3 cellular contexts compared by ENCODE assay signal in genomic region chr1:11318982-11319381, GRCh38.
TF ChIP-seq lines count a peak whose summit lies in the region.

No MANE protein-coding gene starts in this region.

TF ChIP-seq in GM23338, 12 proteins besides CTCF, POLR2A, EP300 and RAD21 (continues in another document):
- TF ChIP-seq STAT1 (IDR thresholded peaks at IDR 0.05; ENCODE audit: unreplicated experiment), result no peak
- TF ChIP-seq, protein P1, sequence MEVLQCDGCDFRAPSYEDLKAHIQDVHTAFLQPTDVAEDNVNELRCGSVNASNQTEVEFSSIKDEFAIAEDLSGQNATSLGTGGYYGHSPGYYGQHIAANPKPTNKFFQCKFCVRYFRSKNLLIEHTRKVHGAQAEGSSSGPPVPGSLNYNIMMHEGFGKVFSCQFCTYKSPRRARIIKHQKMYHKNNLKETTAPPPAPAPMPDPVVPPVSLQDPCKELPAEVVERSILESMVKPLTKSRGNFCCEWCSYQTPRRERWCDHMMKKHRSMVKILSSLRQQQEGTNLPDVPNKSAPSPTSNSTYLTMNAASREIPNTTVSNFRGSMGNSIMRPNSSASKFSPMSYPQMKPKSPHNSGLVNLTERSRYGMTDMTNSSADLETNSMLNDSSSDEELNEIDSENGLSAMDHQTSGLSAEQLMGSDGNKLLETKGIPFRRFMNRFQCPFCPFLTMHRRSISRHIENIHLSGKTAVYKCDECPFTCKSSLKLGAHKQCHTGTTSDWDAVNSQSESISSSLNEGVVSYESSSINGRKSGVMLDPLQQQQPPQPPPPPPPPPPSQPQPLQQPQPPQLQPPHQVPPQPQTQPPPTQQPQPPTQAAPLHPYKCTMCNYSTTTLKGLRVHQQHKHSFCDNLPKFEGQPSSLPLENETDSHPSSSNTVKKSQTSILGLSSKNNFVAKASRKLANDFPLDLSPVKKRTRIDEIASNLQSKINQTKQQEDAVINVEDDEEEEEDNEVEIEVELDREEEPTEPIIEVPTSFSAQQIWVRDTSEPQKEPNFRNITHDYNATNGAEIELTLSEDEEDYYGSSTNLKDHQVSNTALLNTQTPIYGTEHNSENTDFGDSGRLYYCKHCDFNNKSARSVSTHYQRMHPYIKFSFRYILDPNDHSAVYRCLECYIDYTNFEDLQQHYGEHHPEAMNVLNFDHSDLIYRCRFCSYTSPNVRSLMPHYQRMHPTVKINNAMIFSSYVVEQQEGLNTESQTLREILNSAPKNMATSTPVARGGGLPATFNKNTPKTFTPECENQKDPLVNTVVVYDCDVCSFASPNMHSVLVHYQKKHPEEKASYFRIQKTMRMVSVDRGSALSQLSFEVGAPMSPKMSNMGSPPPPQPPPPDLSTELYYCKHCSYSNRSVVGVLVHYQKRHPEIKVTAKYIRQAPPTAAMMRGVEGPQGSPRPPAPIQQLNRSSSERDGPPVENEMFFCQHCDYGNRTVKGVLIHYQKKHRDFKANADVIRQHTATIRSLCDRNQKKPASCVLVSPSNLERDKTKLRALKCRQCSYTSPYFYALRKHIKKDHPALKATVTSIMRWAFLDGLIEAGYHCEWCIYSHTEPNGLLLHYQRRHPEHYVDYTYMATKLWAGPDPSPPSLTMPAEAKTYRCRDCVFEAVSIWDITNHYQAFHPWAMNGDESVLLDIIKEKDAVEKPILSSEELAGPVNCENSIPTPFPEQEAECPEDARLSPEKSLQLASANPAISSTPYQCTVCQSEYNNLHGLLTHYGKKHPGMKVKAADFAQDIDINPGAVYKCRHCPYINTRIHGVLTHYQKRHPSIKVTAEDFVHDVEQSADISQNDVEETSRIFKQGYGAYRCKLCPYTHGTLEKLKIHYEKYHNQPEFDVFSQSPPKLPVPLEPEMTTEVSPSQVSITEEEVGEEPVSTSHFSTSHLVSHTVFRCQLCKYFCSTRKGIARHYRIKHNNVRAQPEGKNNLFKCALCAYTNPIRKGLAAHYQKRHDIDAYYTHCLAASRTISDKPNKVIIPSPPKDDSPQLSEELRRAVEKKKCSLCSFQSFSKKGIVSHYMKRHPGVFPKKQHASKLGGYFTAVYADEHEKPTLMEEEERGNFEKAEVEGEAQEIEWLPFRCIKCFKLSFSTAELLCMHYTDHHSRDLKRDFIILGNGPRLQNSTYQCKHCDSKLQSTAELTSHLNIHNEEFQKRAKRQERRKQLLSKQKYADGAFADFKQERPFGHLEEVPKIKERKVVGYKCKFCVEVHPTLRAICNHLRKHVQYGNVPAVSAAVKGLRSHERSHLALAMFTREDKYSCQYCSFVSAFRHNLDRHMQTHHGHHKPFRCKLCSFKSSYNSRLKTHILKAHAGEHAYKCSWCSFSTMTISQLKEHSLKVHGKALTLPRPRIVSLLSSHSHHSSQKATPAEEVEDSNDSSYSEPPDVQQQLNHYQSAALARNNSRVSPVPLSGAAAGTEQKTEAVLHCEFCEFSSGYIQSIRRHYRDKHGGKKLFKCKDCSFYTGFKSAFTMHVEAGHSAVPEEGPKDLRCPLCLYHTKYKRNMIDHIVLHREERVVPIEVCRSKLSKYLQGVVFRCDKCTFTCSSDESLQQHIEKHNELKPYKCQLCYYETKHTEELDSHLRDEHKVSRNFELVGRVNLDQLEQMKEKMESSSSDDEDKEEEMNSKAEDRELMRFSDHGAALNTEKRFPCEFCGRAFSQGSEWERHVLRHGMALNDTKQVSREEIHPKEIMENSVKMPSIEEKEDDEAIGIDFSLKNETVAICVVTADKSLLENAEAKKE (CRISPR knock-in tag; IDR thresholded peaks at IDR 0.05), result no peak
- no peak for TF ChIP-seq ZNF114 (CRISPR knock-in tag; IDR thresholded peaks at IDR 0.05)
- TF ChIP-seq CREB1 (CRISPR knock-in tag; IDR thresholded peaks at IDR 0.05; ENCODE audit: low read depth), result no peak
- TF ChIP-seq ETS1 (IDR thresholded peaks at IDR 0.05), result no peak

TF ChIP-seq in IMR-90, 13 proteins besides CTCF, POLR2A, EP300 and RAD21:
- TF ChIP-seq, protein P2, sequence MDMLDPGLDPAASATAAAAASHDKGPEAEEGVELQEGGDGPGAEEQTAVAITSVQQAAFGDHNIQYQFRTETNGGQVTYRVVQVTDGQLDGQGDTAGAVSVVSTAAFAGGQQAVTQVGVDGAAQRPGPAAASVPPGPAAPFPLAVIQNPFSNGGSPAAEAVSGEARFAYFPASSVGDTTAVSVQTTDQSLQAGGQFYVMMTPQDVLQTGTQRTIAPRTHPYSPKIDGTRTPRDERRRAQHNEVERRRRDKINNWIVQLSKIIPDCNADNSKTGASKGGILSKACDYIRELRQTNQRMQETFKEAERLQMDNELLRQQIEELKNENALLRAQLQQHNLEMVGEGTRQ (IDR thresholded peaks at IDR 0.05; ENCODE audit: low read depth, low read length), result peak; percentile 26; the same call in 1 of the 2 replicates
- TF ChIP-seq CHD1 (IDR thresholded peaks at IDR 0.05; ENCODE audit: low read depth, low read length) (no peak), MAZ (IDR thresholded peaks at IDR 0.05; ENCODE audit: borderline replicate concordance, low read depth, low read length) (no peak), RCOR1 (IDR thresholded peaks at IDR 0.05; ENCODE audit: insufficient replicate concordance, low read length) (no peak), MXI1 (IDR thresholded peaks at IDR 0.05; ENCODE audit: borderline replicate concordance, low read depth, low read length) (no peak), CEBPB (IDR thresholded peaks at IDR 0.05; ENCODE audit: low read depth, low read length) (no peak)

TF ChIP-seq in WTC11, 78 proteins besides CTCF, POLR2A, EP300 and RAD21:
- TF ChIP-seq TCF7 (CRISPR knock-in tag; IDR thresholded peaks at IDR 0.05; ENCODE audit: low read depth) (no peak), ETV6 (CRISPR knock-in tag; IDR thresholded peaks at IDR 0.05) (no peak), NFYB (CRISPR knock-in tag; conservative IDR thresholded peaks at IDR 0.05; ENCODE audit: low read depth) (peak; percentile 40; the same call in 1 of the 2 replicates)
- TF ChIP-seq, protein P3, sequence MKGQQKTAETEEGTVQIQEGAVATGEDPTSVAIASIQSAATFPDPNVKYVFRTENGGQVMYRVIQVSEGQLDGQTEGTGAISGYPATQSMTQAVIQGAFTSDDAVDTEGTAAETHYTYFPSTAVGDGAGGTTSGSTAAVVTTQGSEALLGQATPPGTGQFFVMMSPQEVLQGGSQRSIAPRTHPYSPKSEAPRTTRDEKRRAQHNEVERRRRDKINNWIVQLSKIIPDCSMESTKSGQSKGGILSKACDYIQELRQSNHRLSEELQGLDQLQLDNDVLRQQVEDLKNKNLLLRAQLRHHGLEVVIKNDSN (CRISPR knock-in tag; IDR thresholded peaks at IDR 0.05), result peak; percentile 80
- TF ChIP-seq, protein P2 (CRISPR knock-in tag; IDR thresholded peaks at IDR 0.05), result peak; percentile 89
